ENCODE assay signal across 23 cellular contexts in the genomic region with DNA sequence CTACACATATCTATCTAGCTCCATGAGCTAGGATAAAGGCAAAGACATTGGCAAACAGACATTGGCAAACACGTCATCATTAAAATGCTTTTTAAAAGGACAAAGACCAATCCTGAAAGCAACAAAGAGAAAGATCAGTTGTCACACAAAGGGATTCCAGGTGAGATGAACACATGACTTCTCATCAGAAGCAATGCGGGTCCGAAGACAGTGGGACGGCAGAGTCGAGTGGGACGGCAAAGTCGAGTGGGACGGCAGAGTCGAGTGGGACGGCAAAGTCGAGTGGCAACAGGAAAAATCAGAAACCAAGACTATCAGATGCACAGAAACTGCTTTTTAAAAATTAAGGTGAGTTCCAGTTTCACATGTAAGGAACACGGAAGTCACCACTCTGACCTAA.
DNase-seq lines count a peak whose midpoint lies in the region; ATAC-seq, FAIRE-seq and TF ChIP-seq lines count a peak whose summit lies in the region.
"Had no signal": no experiment of that assay in that cellular context is flagged by ENCODE, and none has a peak within 500 bp of the region (broad histone marks: within the 10 kb centered on the region; RNA-seq: fewer than 3 reads in every experiment).

No MANE protein-coding gene starts in this region.

- H3K4me1 Mint-ChIP-seq in WTC11 = no peaks in the 10 kb centered on the region
- H3K4me1 Mint-ChIP-seq: CD4-positive, alpha-beta memory T cell had no signal

- WGBS in HepG2 (ENCODE audit: low lambda C conversion rate) = 50% methylated on average over 12 of the region's 12 CpGs
- WGBS in sigmoid colon, 2 donors = 89 to 91% methylated on average over 12 of the region's 12 CpGs

- DNase-seq in WTC11 (ENCODE audit: low spot score) = peak; percentile 1
- DNase-seq in HepG2 (ENCODE audit: low spot score) = no peak
- DNase-seq in sigmoid colon = peak; percentile 13
- no peak for DNase-seq in stimulated activated CD8-positive, alpha-beta memory T cell treated with anti-CD3 and anti-CD28 coated beads, Interleukin-4, amount 100 ng/mL, for 48 hours
- DNase-seq: C1 segment of cervical spinal cord; CD4-positive, alpha-beta memory T cell; COR-L47; GOT3; KG1; MG63; NCI-H1105 treated with DMSO at 0.1 percent for 48 hours; NCI-H146; NCI-H1930; NCI-H510A; NCI-H69; RPMI8226; SHP77 treated with DMSO at 0.1 percent for 48 hours had no signal

- FAIRE-seq in HepG2 (lab: Jason Lieb, UNC) = no peak
- FAIRE-seq: G401.6, HTR-8/SVneo had no signal

- intact Hi-C loops in HepG2 (cut with micrococcal nuclease; ENCODE audit: unreplicated experiment) = no loop called here
- intact Hi-C loops in sigmoid colon (cut with DNase I) = no loop called here

- TF ChIP-seq RAD21 in HepG2 (CRISPR knock-in tag; IDR thresholded peaks at IDR 0.05) = no peak

- H3K36me3 ChIP-seq in HEK293 (ENCODE audit: control insufficient read depth in 2 of 2, insufficient read depth in 1 of 2, low read length in 2 of 2) (no peaks in the 10 kb centered on the region), HepG2 (replicated peaks in 1 of 2; ENCODE audit: control insufficient read depth in 1 of 2, insufficient read depth in 2 of 2, low read length in 2 of 2) (no peaks in the 10 kb centered on the region), sigmoid colon (no peaks in the 10 kb centered on the region)
- H3K36me3 ChIP-seq: MG63 had no signal

- H4K20me1 ChIP-seq in HepG2 (ENCODE audit: insufficient read depth, low read length) = no peaks in the 10 kb centered on the region

- H3K4me3 ChIP-seq in HEK293 (ENCODE audit: low read depth, low read length) = no peak overlapping the region
- H3K4me3 ChIP-seq in HepG2 (replicated peaks in 1 of 3; ENCODE audit: insufficient read depth in 1 of 3, low read depth in 2 of 3, low read length in 3 of 3) = no peak overlapping the region
- H3K4me3 ChIP-seq in sigmoid colon = no peak overlapping the region
- H3K4me3 ChIP-seq: MG63 had no signal

- H3K4me3 Mint-ChIP-seq in WTC11 = no peak overlapping the region
- H3K4me3 Mint-ChIP-seq: CD4-positive, alpha-beta memory T cell had no signal

- no peak overlapping the region for H3K9ac ChIP-seq in HepG2 (ENCODE audit: insufficient read depth, low read depth, low read length)

- no peaks in the 10 kb centered on the region for H3K79me2 ChIP-seq in HepG2 (ENCODE audit: insufficient read depth, low read length)

- H3K27me3 Mint-ChIP-seq in WTC11 (ENCODE audit: low read depth) = peaks cover 6% of the 10 kb centered on the region

- no peak for TF ChIP-seq EP300 in HepG2 (IDR thresholded peaks at IDR 0.05; ENCODE audit: low read depth in 2 of 2, low read length in 2 of 2)
- no peak for TF ChIP-seq EP300 in HepG2 (CRISPR knock-in tag; IDR thresholded peaks at IDR 0.05; ENCODE audit: borderline replicate concordance)
- TF ChIP-seq EP300 in sigmoid colon (IDR thresholded peaks at IDR 0.05) = no peak

- no peak overlapping the region for H3K27ac ChIP-seq in HEK293 (ENCODE audit: extremely low read depth, low read depth, low read length)
- no peak overlapping the region for H3K27ac ChIP-seq in HepG2 (ENCODE audit: extremely low read length, insufficient read depth, low read length)
- no peak overlapping the region for H3K27ac ChIP-seq in sigmoid colon

- POLR2A ChIA-PET in HEK293 (lab: Yijun Ruan, JAX) (no interaction called here), WTC11 (lab: Charles Lee) (interaction anchor here (0.9 kb wide), 1 partner anchor 21 kb away, joined by 3 read pairs; no protein-coding TSS in a partner anchor), HepG2 (lab: Yijun Ruan, JAX) (no interaction called here)

- TF ChIP-seq POLR2A in HepG2 (IDR thresholded peaks at IDR 0.05; ENCODE audit: insufficient read depth in 1 of 2, low read depth in 2 of 2, low read length in 2 of 2) (no peak), sigmoid colon (IDR thresholded peaks at IDR 0.05) (no peak)

- H3K36me3 Mint-ChIP-seq in WTC11 = peaks cover 23% of the 10 kb centered on the region

- no peaks in the 10 kb centered on the region; the same call in 1 of the 2 replicates for H3K9me3 ChIP-seq in HEK293 (ENCODE audit: control insufficient read depth, insufficient read depth, low read depth, low read length)
- H3K9me3 ChIP-seq in HepG2 (ENCODE audit: low read length) = peaks cover 22% of the 10 kb centered on the region
- peaks cover 0 to 8% (median 5%) of the 10 kb centered on the region in 4 donors for H3K9me3 ChIP-seq in sigmoid colon
- H3K9me3 ChIP-seq: MG63 had no signal

- CTCF ChIA-PET in HEK293 (lab: Yijun Ruan, JAX) = interaction anchor here (1.1 kb wide), 1 partner anchor 416 kb away, joined by 3 read pairs; no protein-coding TSS in a partner anchor
- CTCF ChIA-PET in WTC11 (lab: Charles Lee) = no interaction called here
- CTCF ChIA-PET in HepG2 (lab: Yijun Ruan, JAX; ENCODE audit: low intra/inter-chr PET ratio, low total read pairs) = no interaction called here

- TF ChIP-seq CTCF in HEK293 (tag by site-specific recombination; IDR thresholded peaks at IDR 0.05) = no peak
- TF ChIP-seq CTCF in WTC11 (IDR thresholded peaks at IDR 0.05) = no peak
- no peak for TF ChIP-seq CTCF in HepG2 (CRISPR knock-in tag; IDR thresholded peaks at IDR 0.05)
- TF ChIP-seq CTCF in sigmoid colon (IDR thresholded peaks at IDR 0.05) = no peak

- H3K27me3 ChIP-seq in HepG2 (ENCODE audit: control insufficient read depth in 1 of 2, insufficient read depth in 2 of 2, low read length in 2 of 2) = peaks cover 0 to 2% of the 10 kb centered on the region in 2 experiments; a peak in 1 of 5 replicates
- peaks cover 0 to 41% (median 0%) of the 10 kb centered on the region in 3 donors for H3K27me3 ChIP-seq in sigmoid colon
- H3K27me3 ChIP-seq: MG63 had no signal

- H3K4me1 ChIP-seq in HEK293 (ENCODE audit: control insufficient read depth, insufficient read depth, low read length) (no peaks in the 10 kb centered on the region), HepG2 (ENCODE audit: insufficient read depth, low read length) (no peaks in the 10 kb centered on the region), sigmoid colon (no peaks in the 10 kb centered on the region)

- in situ Hi-C loops in HepG2 (cut with HindIII; ENCODE audit: extremely low pct_ligation_motif_present, low pct_unique_long_range_greater_than_20kb) = no loop called here

- H3K27ac Mint-ChIP-seq in WTC11 = no peak overlapping the region
- H3K27ac Mint-ChIP-seq: CD4-positive, alpha-beta memory T cell had no signal

- BruUV-seq in HepG2 (replicated peaks; lab: Mats Ljungman, UMichigan) = no TSS peak

- peaks cover 39% of the 10 kb centered on the region for H3K9me3 Mint-ChIP-seq in WTC11

- ATAC-seq in WTC11 = no peak
- no peak for ATAC-seq in HepG2
- ATAC-seq in HG02623 (IDR thresholded peaks at IDR 0.05; ENCODE audit: unreplicated experiment) = no peak
- no peak for ATAC-seq in HG02884 (IDR thresholded peaks at IDR 0.05; ENCODE audit: unreplicated experiment)
- ATAC-seq: HCT116 had no signal

- H3K4me2 ChIP-seq in HepG2 (ENCODE audit: low read depth, low read length) = no peak overlapping the region

- no peak overlapping the region for H2AFZ ChIP-seq in HepG2 (ENCODE audit: low read length)

TF ChIP-seq in HEK293, 187 proteins besides CTCF, POLR2A, EP300 and RAD21:
- TF ChIP-seq ZNF544 (tag by site-specific recombination; IDR thresholded peaks at IDR 0.05) = no peak
- peak; percentile 37 for TF ChIP-seq SETDB1 (IDR thresholded peaks at IDR 0.05; ENCODE audit: insufficient read length, low read length)

TF ChIP-seq in WTC11, 78 proteins besides CTCF, POLR2A, EP300 and RAD21 (continues in another document):
- TF ChIP-seq ZNF317 (CRISPR knock-in tag; IDR thresholded peaks at IDR 0.05; ENCODE audit: borderline replicate concordance, low read depth) = peak; percentile 100

TF ChIP-seq in HepG2, 621 proteins besides CTCF, POLR2A, EP300 and RAD21:
- TF ChIP-seq CREB1 (IDR thresholded peaks at IDR 0.05) = peak; percentile 49
- no peak for TF ChIP-seq CREB1 (CRISPR knock-in tag; IDR thresholded peaks at IDR 0.05)
- peak; percentile 98 for TF ChIP-seq ZNF317 (CRISPR knock-in tag; IDR thresholded peaks at IDR 0.05)
- TF ChIP-seq, protein P1, sequence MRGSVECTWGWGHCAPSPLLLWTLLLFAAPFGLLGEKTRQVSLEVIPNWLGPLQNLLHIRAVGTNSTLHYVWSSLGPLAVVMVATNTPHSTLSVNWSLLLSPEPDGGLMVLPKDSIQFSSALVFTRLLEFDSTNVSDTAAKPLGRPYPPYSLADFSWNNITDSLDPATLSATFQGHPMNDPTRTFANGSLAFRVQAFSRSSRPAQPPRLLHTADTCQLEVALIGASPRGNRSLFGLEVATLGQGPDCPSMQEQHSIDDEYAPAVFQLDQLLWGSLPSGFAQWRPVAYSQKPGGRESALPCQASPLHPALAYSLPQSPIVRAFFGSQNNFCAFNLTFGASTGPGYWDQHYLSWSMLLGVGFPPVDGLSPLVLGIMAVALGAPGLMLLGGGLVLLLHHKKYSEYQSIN (CRISPR knock-in tag; IDR thresholded peaks at IDR 0.05; ENCODE audit: borderline replicate concordance) = no peak

Comparison
In these comparisons a context has a peak if more than half of its experiments do, and no peak if none do; other contexts are left out.
1. DNase-seq: peak in WTC11 (single experiment) and sigmoid colon (single experiment); none in HepG2 (single experiment) and stimulated activated CD8-positive, alpha-beta memory T cell treated with anti-CD3 and anti-CD28 coated beads, Interleukin-4, amount 100 ng/mL, for 48 hours (single experiment).
2. Of the 63 proteins assayed by ChIP-seq in both HepG2 and HEK293: peak only in HepG2: none; only in HEK293: SETDB1; in both: none; in neither: 62.